In the genomic region with DNA sequence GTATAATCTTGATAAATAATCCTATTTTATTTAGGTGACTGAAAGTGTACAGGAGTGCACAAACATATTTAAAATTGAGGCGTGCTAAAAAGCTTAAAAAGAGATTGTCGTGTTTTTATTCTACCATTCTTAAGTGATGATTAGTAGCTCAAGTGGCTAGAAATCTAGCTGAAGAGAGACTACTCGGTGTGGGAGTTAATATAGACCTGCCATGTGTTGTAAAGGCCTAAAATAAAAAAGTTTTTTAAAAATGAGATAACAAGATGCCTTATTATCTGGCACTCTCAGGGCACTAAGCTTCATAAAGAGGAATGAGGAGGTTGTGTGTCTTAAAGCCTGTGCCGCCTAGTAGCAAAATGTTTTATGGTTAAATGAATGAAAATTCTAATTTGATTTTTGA, we compare ENCODE assay signal across 8 cellular contexts. TPM values are rescaled to one million over a fixed set of nuclear protein-coding genes. Genes with fewer than 3 reads are reported as not detected.
DNase-seq lines count a peak whose midpoint lies in the region; ATAC-seq and TF ChIP-seq lines count a peak whose summit lies in the region.

No MANE protein-coding gene starts in this region.

- TF ChIP-seq POLR2A in NB4 (IDR thresholded peaks at IDR 0.05; ENCODE audit: extremely low read depth, insufficient read length), result no peak

- H3K4me1 Mint-ChIP-seq in CD4-positive, CD25-positive, alpha-beta regulatory T cell, result peaks cover 37 to 71% (median 54%) of the 10 kb centered on the region in 4 donors
- H3K4me1 Mint-ChIP-seq in neural crest cell, result peaks cover 30% of the 10 kb centered on the region

- no peaks in the 10 kb centered on the region for H3K36me3 ChIP-seq in CD4-positive, CD25-positive, alpha-beta regulatory T cell (ENCODE audit: control insufficient read depth, insufficient read depth, low read length)
- no peaks in the 10 kb centered on the region for H3K36me3 ChIP-seq in ectodermal cell (ENCODE audit: control insufficient read depth, insufficient read depth, low read length)

- H3K9me3 ChIP-seq in CD4-positive, CD25-positive, alpha-beta regulatory T cell (ENCODE audit: control insufficient read depth in 2 of 2, low read length in 2 of 2), result no peaks in the 10 kb centered on the region
- no peaks in the 10 kb centered on the region for H3K9me3 ChIP-seq in ectodermal cell (ENCODE audit: control insufficient read depth, low read length)

- no peak for ATAC-seq in CD4-positive, CD25-positive, alpha-beta regulatory T cell (ENCODE audit: low read depth in 2 of 2)
- no peak for ATAC-seq in HG03159 (IDR thresholded peaks at IDR 0.05; ENCODE audit: unreplicated experiment)

- DNase-seq in CD4-positive, CD25-positive, alpha-beta regulatory T cell, result no peak
- DNase-seq in NB4 (ENCODE audit: low read depth), result no peak
- DNase-seq in neural crest cell (ENCODE audit: low read depth, low spot score), result no peak
- DNase-seq in HK-2 (ENCODE audit: unreplicated experiment), result no peak
- DNase-seq in AG08396 (ENCODE audit: low spot score), result no peak
- no peak for DNase-seq in superior temporal gyrus (ENCODE audit: extremely low spot score)

- H3K4me3 ChIP-seq in CD4-positive, CD25-positive, alpha-beta regulatory T cell (ENCODE audit: low read depth, low read length), result peak overlapping the region; percentile 97
- H3K4me3 ChIP-seq in NB4 (ENCODE audit: low read depth, low read length) (peak overlapping the region; percentile 88), ectodermal cell (ENCODE audit: insufficient read depth, low read depth, low read length) (peak overlapping the region; percentile 78)

- no peak for TF ChIP-seq CTCF in NB4 (IDR thresholded peaks at IDR 0.05; ENCODE audit: low read depth, low read length)
- TF ChIP-seq CTCF in neural crest cell (conservative IDR thresholded peaks at IDR 0.05), result no peak

- H3K4me1 ChIP-seq in CD4-positive, CD25-positive, alpha-beta regulatory T cell (ENCODE audit: control insufficient read depth, insufficient read depth, low read length, poor library complexity, severe bottlenecking), result peaks cover 51% of the 10 kb centered on the region
- no peaks in the 10 kb centered on the region for H3K4me1 ChIP-seq in ectodermal cell (ENCODE audit: control insufficient read depth, insufficient read depth, low read length)

- H3K27me3 Mint-ChIP-seq in CD4-positive, CD25-positive, alpha-beta regulatory T cell, result no peaks in the 10 kb centered on the region
- H3K27me3 Mint-ChIP-seq in neural crest cell (ENCODE audit: low read depth), result no peaks in the 10 kb centered on the region

- peak overlapping the region; percentile 96 to 100 (median 98) for H3K4me3 Mint-ChIP-seq in CD4-positive, CD25-positive, alpha-beta regulatory T cell
- H3K4me3 Mint-ChIP-seq in neural crest cell, result peak overlapping the region; percentile 100

- H3K36me3 Mint-ChIP-seq in CD4-positive, CD25-positive, alpha-beta regulatory T cell, result no peaks in the 10 kb centered on the region
- no peaks in the 10 kb centered on the region for H3K36me3 Mint-ChIP-seq in neural crest cell (ENCODE audit: low read depth)

- H3K27ac ChIP-seq in CD4-positive, CD25-positive, alpha-beta regulatory T cell (ENCODE audit: insufficient read depth, low read length, poor library complexity, severe bottlenecking), result no peak overlapping the region
- H3K27ac ChIP-seq in ectodermal cell (ENCODE audit: insufficient read depth, low read depth, low read length, poor library complexity, severe bottlenecking), result no peak overlapping the region

- H3K27me3 ChIP-seq in CD4-positive, CD25-positive, alpha-beta regulatory T cell (ENCODE audit: control insufficient read depth, insufficient read depth, low read length), result no peaks in the 10 kb centered on the region
- no peaks in the 10 kb centered on the region for H3K27me3 ChIP-seq in ectodermal cell (ENCODE audit: control insufficient read depth, insufficient read depth, low read length, poor library complexity, severe bottlenecking)

- peak overlapping the region in 2 of 3 donors; percentile 97 to 98 for H3K27ac Mint-ChIP-seq in CD4-positive, CD25-positive, alpha-beta regulatory T cell
- no peak overlapping the region for H3K27ac Mint-ChIP-seq in neural crest cell (ENCODE audit: unreplicated experiment)

- WGBS in ectodermal cell, 2 experiments, result 74 to 82% methylated on average over 4 of the region's 4 CpGs

- peaks cover 0 to 1% (median 0%) of the 10 kb centered on the region in 7 donors for H3K9me3 Mint-ChIP-seq in CD4-positive, CD25-positive, alpha-beta regulatory T cell
- H3K9me3 Mint-ChIP-seq in neural crest cell, result no peaks in the 10 kb centered on the region

RNA-seq across cellular contexts. Expression of a gene that starts 1.7 kb away (rescaled TPM):
- total RNA-seq in CD4-positive, CD25-positive, alpha-beta regulatory T cell, result 118 TPM
- 100 to 1,000 TPM; 217 to 267 (median 230) TPM for polyA plus RNA-seq in CD4-positive, CD25-positive, alpha-beta regulatory T cell
- polyA plus RNA-seq in ectodermal cell (2013, experiment 1 of 4), result 108 TPM
- polyA plus RNA-seq in ectodermal cell (2013, experiment 2 of 4), result 105 TPM
- polyA plus RNA-seq in ectodermal cell (2013, experiment 3 of 4), result 90.2 TPM
- 99.3 TPM for polyA plus RNA-seq in ectodermal cell (2013, experiment 4 of 4)
- 101 and 115 TPM in 2 replicates for total RNA-seq in neural crest cell
